Comparison of ENCODE assay signal across 7 cellular contexts in the genomic region with DNA sequence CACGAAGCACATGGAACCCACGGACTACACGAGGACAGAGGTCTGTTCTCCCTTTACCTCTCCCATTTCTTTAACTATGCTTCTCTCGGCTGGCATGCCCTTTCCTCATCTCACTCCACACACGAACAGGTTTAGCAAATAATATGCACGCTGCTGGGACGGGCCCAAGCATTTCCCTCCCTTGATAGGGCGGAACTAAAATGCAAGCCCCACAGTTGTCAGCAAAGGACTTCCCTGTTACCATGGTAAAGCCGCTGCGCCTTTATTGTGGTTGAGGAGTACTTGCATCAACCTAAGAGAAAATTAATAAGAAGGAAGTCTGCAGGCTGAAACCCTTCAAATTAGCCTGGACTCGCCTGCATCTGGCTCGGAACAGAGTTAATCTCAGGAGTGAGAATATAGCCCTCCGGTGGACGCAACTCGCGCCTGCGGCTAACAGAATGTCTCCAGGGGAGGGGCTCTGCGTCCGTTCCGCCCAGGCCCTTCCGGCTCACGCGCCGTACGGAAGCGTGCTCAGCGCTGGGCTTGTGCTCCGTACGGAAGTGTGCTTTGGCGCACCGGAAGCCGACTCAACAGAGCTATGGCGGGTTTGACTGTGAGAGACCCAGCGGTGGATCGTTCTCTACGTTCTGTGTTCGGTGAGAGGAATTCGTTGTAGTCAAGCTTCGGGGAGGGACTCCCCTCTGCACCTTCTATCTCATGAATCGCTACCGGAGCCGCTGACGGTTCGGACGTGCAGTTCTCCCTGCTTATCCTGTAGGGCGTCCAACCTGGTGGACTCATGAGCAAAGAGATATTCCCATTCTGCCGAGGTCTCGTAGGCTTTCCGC.
A peak's percentile ranks its signal among the peaks of the same experiment; 100 is the strongest.
DNase-seq lines count a peak whose midpoint lies in the region; ATAC-seq, FAIRE-seq and TF ChIP-seq lines count a peak whose summit lies in the region.

A gene with protein sequence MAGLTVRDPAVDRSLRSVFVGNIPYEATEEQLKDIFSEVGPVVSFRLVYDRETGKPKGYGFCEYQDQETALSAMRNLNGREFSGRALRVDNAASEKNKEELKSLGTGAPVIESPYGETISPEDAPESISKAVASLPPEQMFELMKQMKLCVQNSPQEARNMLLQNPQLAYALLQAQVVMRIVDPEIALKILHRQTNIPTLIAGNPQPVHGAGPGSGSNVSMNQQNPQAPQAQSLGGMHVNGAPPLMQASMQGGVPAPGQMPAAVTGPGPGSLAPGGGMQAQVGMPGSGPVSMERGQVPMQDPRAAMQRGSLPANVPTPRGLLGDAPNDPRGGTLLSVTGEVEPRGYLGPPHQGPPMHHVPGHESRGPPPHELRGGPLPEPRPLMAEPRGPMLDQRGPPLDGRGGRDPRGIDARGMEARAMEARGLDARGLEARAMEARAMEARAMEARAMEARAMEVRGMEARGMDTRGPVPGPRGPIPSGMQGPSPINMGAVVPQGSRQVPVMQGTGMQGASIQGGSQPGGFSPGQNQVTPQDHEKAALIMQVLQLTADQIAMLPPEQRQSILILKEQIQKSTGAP (plus strand): TSS at position 555 of the 830 bp plus-strand sequence. CDS start 26 bp downstream, at position 581.

- peak within 1 kb of the TSS; percentile 86 for H3K4me3 ChIP-seq in retinal pigment epithelial cell (ENCODE audit: low read length)

- peak; percentile 99 for ATAC-seq in HG02973 (IDR thresholded peaks at IDR 0.05; ENCODE audit: unreplicated experiment)

- peak; percentile 98 for FAIRE-seq in GM18507 (lab: Jason Lieb, UNC)

- peak; percentile 61 for DNase-seq in GM18507 (ENCODE audit: extremely low spot score, insufficient read length, low read depth)
- peak; percentile 81 to 86 for DNase-seq in NCI-H1930 (lab: John Stamatoyannopoulos, UW)
- DNase-seq in T-helper 22 cell (ENCODE audit: low read depth), result peak; percentile 63
- peak; percentile 90 for DNase-seq in astrocyte of the hippocampus (ENCODE audit: low read depth, low spot score)
- peak; percentile 39 to 58 for DNase-seq in hippocampal formation (lab: John Stamatoyannopoulos, UW)
- DNase-seq in retinal pigment epithelial cell (ENCODE audit: low read depth), result peak; percentile 43

- no peak for TF ChIP-seq CTCF in retinal pigment epithelial cell (conservative IDR thresholded peaks at IDR 0.05; ENCODE audit: low read depth, low read length)

Comparison
In these comparisons a context has a peak if more than half of its experiments do, and no peak if none do; other contexts are left out.
1. Peak in every context shown above with its lines: DNase-seq, ATAC-seq and H3K4me3 ChIP-seq.